9 cellular contexts compared by ENCODE assay signal in genomic region chr15:41967506-41968206, GRCh38. TPM values are rescaled to one million over a fixed set of nuclear protein-coding genes. Genes with fewer than 3 reads are reported as not detected.
DNase-seq lines count a peak whose midpoint lies in the region; ATAC-seq, FAIRE-seq and TF ChIP-seq lines count a peak whose summit lies in the region.
"Had no signal": no experiment of that assay in that cellular context is flagged by ENCODE, and none has a peak within 500 bp of the region (broad histone marks: within the 10 kb centered on the region; RNA-seq: fewer than 3 reads in every experiment).

No MANE protein-coding gene starts in this region.

- ATAC-seq in right lobe of liver, result no peak
- peak in 1 of 2 donors; percentile 41 for ATAC-seq in upper lobe of left lung (ENCODE audit: low FRiP score in 2 of 2)
- ATAC-seq in GM21367 (IDR thresholded peaks at IDR 0.05; ENCODE audit: unreplicated experiment), result no peak

- TF ChIP-seq POLR2A in right lobe of liver (IDR thresholded peaks at IDR 0.05) (no peak), upper lobe of left lung (IDR thresholded peaks at IDR 0.05) (no peak)

- no peak overlapping the region for H3K4me3 Mint-ChIP-seq in activated naive CD4-positive, alpha-beta T cell treated with anti-CD3 and anti-CD28 coated beads, Interleukin-2, amount 50 U/mL, for 24 hours
- H3K4me3 Mint-ChIP-seq in activated naive CD4-positive, alpha-beta T cell treated with anti-CD3 and anti-CD28 coated beads, Interleukin-2, amount 10 ng/mL, durations not matched to agents 7 days and 5 days, result no peak overlapping the region
- peak overlapping the region; percentile 9 for H3K4me3 Mint-ChIP-seq in activated CD4-positive, alpha-beta memory T cell treated with anti-CD3 and anti-CD28 coated beads, Interleukin-2, amount 10 ng/mL, durations not matched to agents 7 days and 5 days

- peak overlapping the region; percentile 70 for H3K27ac Mint-ChIP-seq in activated naive CD4-positive, alpha-beta T cell treated with anti-CD3 and anti-CD28 coated beads, Interleukin-2, amount 50 U/mL, for 24 hours
- H3K27ac Mint-ChIP-seq in activated naive CD4-positive, alpha-beta T cell treated with anti-CD3 and anti-CD28 coated beads, Interleukin-2, amount 10 ng/mL, durations not matched to agents 7 days and 5 days, result no peak overlapping the region
- H3K27ac Mint-ChIP-seq in activated CD4-positive, alpha-beta memory T cell treated with anti-CD3 and anti-CD28 coated beads, Interleukin-2, amount 10 ng/mL, durations not matched to agents 7 days and 5 days, result peak overlapping the region; percentile 70

- DNase-seq in activated naive CD4-positive, alpha-beta T cell treated with anti-CD3 and anti-CD28 coated beads, Interleukin-2, amount 10 ng/mL, durations not matched to agents 7 days and 5 days, result no peak
- no peak for DNase-seq in activated CD4-positive, alpha-beta memory T cell treated with anti-CD3 and anti-CD28 coated beads, Interleukin-2, amount 10 ng/mL, durations not matched to agents 7 days and 5 days
- DNase-seq in right lobe of liver (peak in 1 of 3 donors; percentile 47), upper lobe of left lung (peak in 1 of 2 donors; percentile 87), SW 1271 (lab: John Stamatoyannopoulos, UW) (no peak), frontal cortex (ENCODE audit: low spot score in 2 of 2) (no peak)
- DNase-seq: DND-41 had no signal

- intact Hi-C loops in right lobe of liver (cut with DNase I), result no loop called here

- 32% methylated on average over 4 of the region's 4 CpGs for WGBS in right lobe of liver (ENCODE audit: insufficient coverage, low coverage, low lambda C conversion rate, missing lambda C conversion rate)
- 24 to 52% methylated on average over 4 of the region's 4 CpGs for WGBS in upper lobe of left lung, 2 donors

- H3K4me1 ChIP-seq in right lobe of liver (peaks cover 0 to 15% (median 3%) of the 10 kb centered on the region in 4 donors), upper lobe of left lung (peaks cover 25 to 62% (median 51%) of the 10 kb centered on the region in 4 donors)

- no peak for TF ChIP-seq CTCF in right lobe of liver (IDR thresholded peaks at IDR 0.05)
- no peak for TF ChIP-seq CTCF in upper lobe of left lung (IDR thresholded peaks at IDR 0.05)

- H3K4me1 Mint-ChIP-seq in activated naive CD4-positive, alpha-beta T cell treated with anti-CD3 and anti-CD28 coated beads, Interleukin-2, amount 50 U/mL, for 24 hours, result peaks cover 52% of the 10 kb centered on the region
- H3K4me1 Mint-ChIP-seq in activated naive CD4-positive, alpha-beta T cell treated with anti-CD3 and anti-CD28 coated beads, Interleukin-2, amount 10 ng/mL, durations not matched to agents 7 days and 5 days, result peaks cover 54% of the 10 kb centered on the region
- H3K4me1 Mint-ChIP-seq in activated CD4-positive, alpha-beta memory T cell treated with anti-CD3 and anti-CD28 coated beads, Interleukin-2, amount 10 ng/mL, durations not matched to agents 7 days and 5 days, result peaks cover 57% of the 10 kb centered on the region

- no peaks in the 10 kb centered on the region for H3K27me3 ChIP-seq in right lobe of liver
- H3K27me3 ChIP-seq in upper lobe of left lung, result no peaks in the 10 kb centered on the region

- H3K9me3 Mint-ChIP-seq in activated naive CD4-positive, alpha-beta T cell treated with anti-CD3 and anti-CD28 coated beads, Interleukin-2, amount 50 U/mL, for 24 hours, result no peaks in the 10 kb centered on the region
- H3K9me3 Mint-ChIP-seq in activated naive CD4-positive, alpha-beta T cell treated with anti-CD3 and anti-CD28 coated beads, Interleukin-2, amount 10 ng/mL, durations not matched to agents 7 days and 5 days, result no peaks in the 10 kb centered on the region
- no peaks in the 10 kb centered on the region for H3K9me3 Mint-ChIP-seq in activated CD4-positive, alpha-beta memory T cell treated with anti-CD3 and anti-CD28 coated beads, Interleukin-2, amount 10 ng/mL, durations not matched to agents 7 days and 5 days

- CTCF ChIA-PET in activated naive CD4-positive, alpha-beta T cell treated with anti-CD3 and anti-CD28 coated beads, Interleukin-2, amount 10 ng/mL, durations not matched to agents 7 days and 5 days (lab: Charles Lee), result interaction anchor here (1.2 to 1.7 kb wide), 2 partner anchors 10 to 16 kb away, joined by 3 to 5 read pairs; no protein-coding TSS in a partner anchor
- CTCF ChIA-PET in activated CD4-positive, alpha-beta memory T cell treated with anti-CD3 and anti-CD28 coated beads, Interleukin-2, amount 10 ng/mL, durations not matched to agents 7 days and 5 days (lab: Charles Lee), result interaction anchor here (0.6 to 1.7 kb wide), 2 partner anchors 8 to 32 kb away, joined by 3 to 5 read pairs; no protein-coding TSS in a partner anchor

- TF ChIP-seq EP300 in upper lobe of left lung (IDR thresholded peaks at IDR 0.05), result no peak

- no peaks in the 10 kb centered on the region for H3K27me3 Mint-ChIP-seq in activated naive CD4-positive, alpha-beta T cell treated with anti-CD3 and anti-CD28 coated beads, Interleukin-2, amount 50 U/mL, for 24 hours
- H3K27me3 Mint-ChIP-seq in activated naive CD4-positive, alpha-beta T cell treated with anti-CD3 and anti-CD28 coated beads, Interleukin-2, amount 10 ng/mL, durations not matched to agents 7 days and 5 days, result peaks cover 4% of the 10 kb centered on the region
- H3K27me3 Mint-ChIP-seq in activated CD4-positive, alpha-beta memory T cell treated with anti-CD3 and anti-CD28 coated beads, Interleukin-2, amount 10 ng/mL, durations not matched to agents 7 days and 5 days, result no peaks in the 10 kb centered on the region

- H3K36me3 ChIP-seq in right lobe of liver (no peaks in the 10 kb centered on the region), upper lobe of left lung (no peaks in the 10 kb centered on the region)

- H3K27ac ChIP-seq in right lobe of liver, result peak overlapping the region in 2 of 3 donors; percentile 2 to 26
- peak overlapping the region; percentile 43 to 92 (median 58) for H3K27ac ChIP-seq in upper lobe of left lung

- H3K9me3 ChIP-seq in right lobe of liver, result no peaks in the 10 kb centered on the region
- no peaks in the 10 kb centered on the region for H3K9me3 ChIP-seq in upper lobe of left lung

- H3K4me3 ChIP-seq in right lobe of liver (no peak overlapping the region), upper lobe of left lung (no peak overlapping the region)

- POLR2A ChIA-PET in activated CD4-positive, alpha-beta memory T cell treated with anti-CD3 and anti-CD28 coated beads, Interleukin-2, amount 10 ng/mL, durations not matched to agents 7 days and 5 days (lab: Charles Lee), result interaction anchor here (1.8 to 7.4 kb wide), 3 partner anchors 10 to 32 kb away, joined by 5 to 186 read pairs (median 28); no protein-coding TSS in a partner anchor

- H3K36me3 Mint-ChIP-seq in activated naive CD4-positive, alpha-beta T cell treated with anti-CD3 and anti-CD28 coated beads, Interleukin-2, amount 50 U/mL, for 24 hours, result peaks cover 4% of the 10 kb centered on the region
- peaks cover 22% of the 10 kb centered on the region for H3K36me3 Mint-ChIP-seq in activated naive CD4-positive, alpha-beta T cell treated with anti-CD3 and anti-CD28 coated beads, Interleukin-2, amount 10 ng/mL, durations not matched to agents 7 days and 5 days
- peaks cover 24% of the 10 kb centered on the region for H3K36me3 Mint-ChIP-seq in activated CD4-positive, alpha-beta memory T cell treated with anti-CD3 and anti-CD28 coated beads, Interleukin-2, amount 10 ng/mL, durations not matched to agents 7 days and 5 days (ENCODE audit: low read depth)

- no peak for FAIRE-seq in frontal cortex (lab: Jason Lieb, UNC)

RNA-seq across cellular contexts. Expression of gene EHD4, which starts 4.7 kb away (rescaled TPM):
- total RNA-seq in activated CD4-positive, alpha-beta memory T cell treated with anti-CD3 and anti-CD28 coated beads, Interleukin-2, amount 10 ng/mL, durations not matched to agents 7 days and 5 days, result 10 to 100 TPM; 25.0 to 25.3 TPM
- total RNA-seq in right lobe of liver (10 to 100 TPM in 3 of 6 experiments, 1 to 10 TPM in 3; 4.7 to 21.5 (median 11.1) TPM), upper lobe of left lung (10 to 100 TPM; 23.0 to 46.4 (median 31.5) TPM), frontal cortex (2.0 TPM)

RNA-seq across cellular contexts. Expression of gene PLA2G4E, which starts 53.2 kb away (rescaled TPM):
- not detected for total RNA-seq in activated CD4-positive, alpha-beta memory T cell treated with anti-CD3 and anti-CD28 coated beads, Interleukin-2, amount 10 ng/mL, durations not matched to agents 7 days and 5 days
- total RNA-seq in right lobe of liver, result not detected
- total RNA-seq in upper lobe of left lung, result 1 to 10 TPM in 2 of 6 donors, under 1 TPM in 2, not detected in 2; 0.13 to 5.2 (median 1.1) TPM
- total RNA-seq in frontal cortex, result not detected
